20 cellular contexts compared by ENCODE assay signal in the genomic region with DNA sequence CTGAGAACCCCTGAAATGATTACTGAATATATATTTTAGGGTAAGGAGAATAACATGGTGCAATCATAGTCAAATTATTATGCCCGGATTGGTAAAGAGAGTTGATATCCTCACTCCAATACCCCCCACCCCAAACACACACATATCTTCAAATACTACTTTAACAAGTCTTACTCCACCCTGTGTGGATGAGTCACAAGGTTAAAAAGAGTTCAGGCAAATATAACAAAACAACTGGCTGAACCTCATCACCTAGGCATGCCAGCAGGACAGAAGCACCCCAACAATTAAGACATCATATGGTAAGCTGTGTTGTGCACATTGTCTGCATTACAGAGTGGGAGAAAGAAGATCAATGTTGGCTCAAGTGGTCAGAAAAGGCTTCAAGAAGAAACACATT.
"Had no signal": no experiment of that assay in that cellular context is flagged by ENCODE, and none has a peak within 500 bp of the region (broad histone marks: within the 10 kb centered on the region; RNA-seq: fewer than 3 reads in every experiment).

No MANE protein-coding gene starts in this region.

- H3K27me3 ChIP-seq: adrenal gland, breast epithelium, foreskin keratinocyte, tibial artery had no signal

- H3K36me3 ChIP-seq: adrenal gland, breast epithelium, tibial artery, WERI-Rb-1 had no signal

- H3K4me3 ChIP-seq: adrenal gland, breast epithelium, coronary artery, lung, tibial artery had no signal

- DNase-seq: activated CD4-positive, alpha-beta T cell treated with anti-CD3 and anti-CD28 coated beads, Interleukin-2, amount 10 ng/mL, durations not matched to agents 7 days and 5 days; activated CD4-positive, CD25-positive, alpha-beta regulatory T cell treated with anti-CD3 and anti-CD28 coated beads, Interleukin-2, amount 50 U/mL, for 72 hours; activated CD8-positive, alpha-beta T cell treated with anti-CD3 and anti-CD28 coated beads, Interleukin-2, amount 10 ng/mL, durations not matched to agents 7 days and 5 days; activated naive CD4-positive, alpha-beta T cell; activated T-cell treated with anti-CD3 and anti-CD28 coated beads, Interleukin-2, amount 50 U/mL, for 1 hour; adrenal gland; erythroblast; foreskin keratinocyte; kidney; naive B cell; retina; stimulated activated CD4-positive, alpha-beta T cell treated with anti-CD3 and anti-CD28 coated beads, Interleukin-12 subunit alpha, Interleukin-12 subunit beta, amount 100 ng/mL, for 4 hours; stimulated activated CD4-positive, alpha-beta T cell treated with anti-CD3 and anti-CD28 coated beads, Interleukin-4, amount 100 ng/mL, for 4 hours; substantia nigra; T-helper 1 cell; tibial artery; WERI-Rb-1 had no signal

- H3K4me1 ChIP-seq: adrenal gland, breast epithelium, foreskin keratinocyte, tibial artery had no signal

- H3K9me3 ChIP-seq: adrenal gland had no signal

- H3K27ac ChIP-seq: adrenal gland, breast epithelium, coronary artery, foreskin keratinocyte, tibial artery, WERI-Rb-1 had no signal

- ATAC-seq: activated CD8-positive, alpha-beta T cell treated with anti-CD3 and anti-CD28 coated beads, Interleukin-2, amount 10 ng/mL, durations not matched to agents 7 days and 5 days; foreskin keratinocyte had no signal
